ENCODE assay signal across 26 cellular contexts in genomic region chr12:100120355-100120754, GRCh38.
"Had no signal": no experiment of that assay in that cellular context is flagged by ENCODE, and none has a peak within 500 bp of the region (broad histone marks: within the 10 kb centered on the region; RNA-seq: fewer than 3 reads in every experiment).

No MANE protein-coding gene starts in this region.

- H3K9me3 ChIP-seq: gastrocnemius medialis had no signal

- H3K4me3 Mint-ChIP-seq: mesothelial cell of epicardium had no signal

- H3K27ac ChIP-seq: coronary artery, dorsolateral prefrontal cortex, esophagus muscularis mucosa, gastrocnemius medialis, heart right ventricle, left lung, lower lobe of right lung had no signal

- H3K36me3 ChIP-seq: esophagus muscularis mucosa, gastrocnemius medialis, heart right ventricle, left lung, lower lobe of right lung had no signal

- H3K27ac Mint-ChIP-seq: mesothelial cell of epicardium had no signal

- ATAC-seq: gastrocnemius medialis, heart right ventricle, left cardiac atrium, left lung, left ventricle myocardium superior, lower lobe of right lung, mucosa of descending colon had no signal

- FAIRE-seq: colon, endometrium, endothelial cell of umbilical vein, islet of Langerhans, keratinocyte had no signal

- H3K4me1 ChIP-seq: gastrocnemius medialis had no signal

- H3K27me3 Mint-ChIP-seq: naive B cell had no signal

- DNase-seq: dermis blood vessel endothelial cell; dorsolateral prefrontal cortex; effector CD4-positive, alpha-beta T cell; effector memory CD4-positive, alpha-beta T cell; foreskin fibroblast; foreskin melanocyte; gastrocnemius medialis; glutamatergic neuron; head of caudate nucleus; heart right ventricle; hippocampal formation; left cardiac atrium; left lung; left ventricle myocardium superior; lower lobe of right lung; mesenchymal stem cell; mucosa of descending colon; naive B cell had no signal

- H3K27me3 ChIP-seq: dorsolateral prefrontal cortex, esophagus muscularis mucosa, gastrocnemius medialis, heart right ventricle, left lung had no signal

- H3K4me3 ChIP-seq: coronary artery, dorsolateral prefrontal cortex, esophagus muscularis mucosa, gastrocnemius medialis, heart right ventricle, left lung, lower lobe of right lung, mucosa of descending colon had no signal
